21 cellular contexts compared by ENCODE assay signal in genomic region chr17:73521376-73521775, GRCh38.
"Had no signal": no experiment of that assay in that cellular context is flagged by ENCODE, and none has a peak within 500 bp of the region (broad histone marks: within the 10 kb centered on the region; RNA-seq: fewer than 3 reads in every experiment).

No MANE protein-coding gene starts in this region.

- H3K36me3 Mint-ChIP-seq: naive thymus-derived CD8-positive, alpha-beta T cell had no signal

- DNase-seq: activated CD4-positive, alpha-beta T cell treated with anti-CD3 and anti-CD28 coated beads, Interleukin-2, amount 50 U/mL, for 4 hours; activated naive CD4-positive, alpha-beta T cell treated with Interleukin-2 at 50 U/mL for 16 hours; anterior cingulate cortex; brain microvascular endothelial cell; cortex of kidney; effector CD4-positive, alpha-beta T cell; left ventricle myocardium superior; naive thymus-derived CD8-positive, alpha-beta T cell; nucleus accumbens; stimulated activated CD4-positive, alpha-beta T cell treated with anti-CD3 and anti-CD28 coated beads, Interleukin-15, amount 100 ng/mL, for 24 hours; stimulated activated CD4-positive, alpha-beta T cell treated with anti-CD3 and anti-CD28 coated beads, Interleukin-4, amount 100 ng/mL, for 1 hour; stimulated activated naive B cell treated with anti-CD40 and anti-IgM and Interleukin-4, amounts not matched to agents 10 μg/mL and 1 μg/mL and 100 μg/mL, for 72 hours; T1000 had no signal

- H3K4me2 ChIP-seq: hepatocyte had no signal

- H3K9me3 Mint-ChIP-seq: activated T-helper 17 cell treated with anti-CD3 and anti-CD28 coated beads, Interleukin-2, amount 50 U/mL, for 72 hours; central memory CD8-positive, alpha-beta T cell; memory B cell; naive thymus-derived CD8-positive, alpha-beta T cell; stimulated activated naive B cell treated with anti-CD40 and anti-IgM and Interleukin-4, amounts not matched to agents 10 μg/mL and 1 μg/mL and 100 μg/mL, for 72 hours had no signal

- H3K27ac ChIP-seq: brain microvascular endothelial cell, esophagus muscularis mucosa, hepatocyte, tibial nerve had no signal

- H3K4me3 Mint-ChIP-seq: activated T-helper 17 cell treated with anti-CD3 and anti-CD28 coated beads, Interleukin-2, amount 50 U/mL, for 72 hours; central memory CD8-positive, alpha-beta T cell; memory B cell; naive thymus-derived CD8-positive, alpha-beta T cell; stimulated activated naive B cell treated with anti-CD40 and anti-IgM and Interleukin-4, amounts not matched to agents 10 μg/mL and 1 μg/mL and 100 μg/mL, for 72 hours had no signal

- H3K27me3 Mint-ChIP-seq: activated T-helper 17 cell treated with anti-CD3 and anti-CD28 coated beads, Interleukin-2, amount 50 U/mL, for 72 hours; memory B cell; naive thymus-derived CD8-positive, alpha-beta T cell; stimulated activated naive B cell treated with anti-CD40 and anti-IgM and Interleukin-4, amounts not matched to agents 10 μg/mL and 1 μg/mL and 100 μg/mL, for 72 hours had no signal

- H3K27ac Mint-ChIP-seq: activated T-helper 17 cell treated with anti-CD3 and anti-CD28 coated beads, Interleukin-2, amount 50 U/mL, for 72 hours; memory B cell; stimulated activated naive B cell treated with anti-CD40 and anti-IgM and Interleukin-4, amounts not matched to agents 10 μg/mL and 1 μg/mL and 100 μg/mL, for 72 hours had no signal

- H3K27me3 ChIP-seq: brain microvascular endothelial cell, esophagus muscularis mucosa, hepatocyte, tibial nerve had no signal

- H3K9me3 ChIP-seq: esophagus muscularis mucosa, mucosa of descending colon, tibial nerve had no signal

- H3K4me3 ChIP-seq: esophagus muscularis mucosa, hepatocyte, mucosa of descending colon, tibial nerve had no signal

- H3K4me1 Mint-ChIP-seq: activated T-helper 17 cell treated with anti-CD3 and anti-CD28 coated beads, Interleukin-2, amount 50 U/mL, for 72 hours; central memory CD8-positive, alpha-beta T cell had no signal

- H2AFZ ChIP-seq: hepatocyte had no signal

- H3K36me3 ChIP-seq: brain microvascular endothelial cell, esophagus muscularis mucosa, tibial nerve had no signal

- H3K79me2 ChIP-seq: hepatocyte had no signal

- H3K4me1 ChIP-seq: esophagus muscularis mucosa had no signal

- ATAC-seq: activated CD4-positive, CD25-positive, alpha-beta regulatory T cell treated with anti-CD3 and anti-CD28 coated beads, Interleukin-2, amount 50 U/mL, for 24 hours; activated T-helper 17 cell treated with anti-CD3 and anti-CD28 coated beads, Interleukin-2, amount 50 U/mL, for 72 hours; left ventricle myocardium superior; mucosa of descending colon; naive thymus-derived CD8-positive, alpha-beta T cell; stimulated activated naive B cell treated with anti-CD40 and anti-IgM and Interleukin-4, amounts not matched to agents 10 μg/mL and 1 μg/mL and 100 μg/mL, for 72 hours had no signal
